In the genomic region with DNA sequence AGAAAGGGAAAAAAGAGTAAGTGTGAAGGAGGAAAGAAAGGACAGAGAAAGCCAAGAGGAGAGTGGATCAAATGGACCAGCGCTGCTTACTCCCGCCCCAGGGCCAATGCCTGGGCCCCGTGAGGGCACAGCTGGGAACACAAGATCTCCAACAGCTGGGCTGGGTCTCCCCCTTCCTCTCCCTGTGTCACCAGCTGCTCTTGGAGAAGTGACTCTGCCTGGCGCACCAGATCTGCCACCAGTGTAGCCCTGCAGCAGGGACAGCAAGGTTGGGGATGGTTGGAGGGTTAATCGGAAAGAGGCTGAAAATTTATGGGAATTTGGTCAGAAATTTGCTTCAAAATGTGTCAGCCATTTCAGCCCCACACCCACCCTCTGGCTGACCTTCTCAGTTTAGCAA, we compare ENCODE assay signal across 21 cellular contexts. TPM values are rescaled to one million over a fixed set of nuclear protein-coding genes. Genes with fewer than 3 reads are reported as not detected.
DNase-seq lines count a peak whose midpoint lies in the region; ATAC-seq and TF ChIP-seq lines count a peak whose summit lies in the region.
"Had no signal": no experiment of that assay in that cellular context is flagged by ENCODE, and none has a peak within 500 bp of the region (broad histone marks: within the 10 kb centered on the region; RNA-seq: fewer than 3 reads in every experiment).

No MANE protein-coding gene starts in this region.

- TF ChIP-seq EP300 in SK-N-SH (IDR thresholded peaks at IDR 0.05; ENCODE audit: borderline replicate concordance in 1 of 2, low read depth in 1 of 2, low read length in 1 of 2) = no peak

- peak; percentile 36 for DNase-seq in SK-N-SH
- no peak for DNase-seq in RWPE1 (ENCODE audit: low spot score)
- DNase-seq in head of caudate nucleus = peak in 24 of 42 donors; percentile 17 to 78 (median 50)
- DNase-seq in stimulated activated effector memory CD8-positive, alpha-beta T cell treated with anti-CD3 and anti-CD28 coated beads, Interleukin-12 subunit alpha, Interleukin-12 subunit beta, amount 100 ng/mL, for 72 hours (ENCODE audit: low spot score in 2 of 2) = peak in 1 of 2 donors; percentile 45
- DNase-seq in body of pancreas = no peak
- no peak for DNase-seq in SKM-1 (lab: John Stamatoyannopoulos, UW; ENCODE audit: unreplicated experiment)
- DNase-seq: activated CD4-positive, alpha-beta T cell treated with anti-CD3 and anti-CD28 coated beads for 36 hours; activated gamma-delta T cell; activated T-cell treated with anti-CD3 and anti-CD28 coated beads for 4 hours; CD8-positive, alpha-beta T cell; DMS153; effector memory CD8-positive, alpha-beta T cell; heart right ventricle; kidney glomerular epithelial cell; NCI-H1694 treated with DMSO at 0.1 percent for 48 hours; NCI-H748 treated with DMSO at 0.1 percent for 48 hours; stimulated activated naive CD4-positive, alpha-beta T cell treated with Interleukin-2 at 50 U/mL for 16 hours; testis had no signal

- CTCF ChIA-PET in SK-N-SH (lab: Yijun Ruan, JAX) = no interaction called here
- CTCF ChIA-PET in RWPE1 (lab: Yijun Ruan, JAX) = interaction anchor here (1.5 kb wide), 1 partner anchor 198 kb away, joined by 9 read pairs; no protein-coding TSS in a partner anchor

- H3K4me3 ChIP-seq in SK-N-SH (ENCODE audit: low read depth in 2 of 2, low read length in 1 of 2) (no peak overlapping the region), body of pancreas (no peak overlapping the region)
- H3K4me3 ChIP-seq: heart right ventricle, testis had no signal

- intact Hi-C loops in head of caudate nucleus (cut with DNase I) = no loop called here
- intact Hi-C loops in body of pancreas (cut with DNase I) = no loop called here

- peaks cover 93% of the 10 kb centered on the region for H3K36me3 Mint-ChIP-seq in stimulated activated effector memory CD8-positive, alpha-beta T cell treated with anti-CD3 and anti-CD28 coated beads, Interleukin-12 subunit alpha, Interleukin-12 subunit beta, amount 100 ng/mL, for 72 hours

- H3K4me1 Mint-ChIP-seq in stimulated activated effector memory CD8-positive, alpha-beta T cell treated with anti-CD3 and anti-CD28 coated beads, Interleukin-12 subunit alpha, Interleukin-12 subunit beta, amount 100 ng/mL, for 72 hours = no peaks in the 10 kb centered on the region
- H3K4me1 Mint-ChIP-seq: activated CD4-positive, alpha-beta T cell treated with anti-CD3 and anti-CD28 coated beads for 36 hours had no signal

- H3K9me2 ChIP-seq in SK-N-SH = no peaks in the 10 kb centered on the region

- H3K79me2 ChIP-seq in SK-N-SH (ENCODE audit: insufficient read depth) = no peaks in the 10 kb centered on the region

- peak overlapping the region; percentile 35 for H3K27ac Mint-ChIP-seq in stimulated activated effector memory CD8-positive, alpha-beta T cell treated with anti-CD3 and anti-CD28 coated beads, Interleukin-12 subunit alpha, Interleukin-12 subunit beta, amount 100 ng/mL, for 72 hours
- H3K27ac Mint-ChIP-seq: activated CD4-positive, alpha-beta T cell treated with anti-CD3 and anti-CD28 coated beads for 36 hours; CD8-positive, alpha-beta T cell; effector memory CD8-positive, alpha-beta T cell; progenitor cell of endocrine pancreas had no signal

- TF ChIP-seq RAD21 in SK-N-SH (IDR thresholded peaks at IDR 0.05; ENCODE audit: low read length) = no peak

- no peaks in the 10 kb centered on the region for H4K20me1 ChIP-seq in SK-N-SH (ENCODE audit: insufficient read depth)

- TF ChIP-seq POLR2A in body of pancreas (IDR thresholded peaks at IDR 0.05) = no peak

- H3K27ac ChIP-seq in SK-N-SH (ENCODE audit: low read depth in 2 of 2, low read length in 1 of 2) (no peak overlapping the region; a peak in 1 of 4 replicates), RWPE1 (peak overlapping the region; percentile 7), body of pancreas (no peak overlapping the region)
- H3K27ac ChIP-seq: heart right ventricle, testis had no signal

- peaks cover 7% of the 10 kb centered on the region for H3F3A ChIP-seq in SK-N-SH (replicated peaks; ENCODE audit: insufficient read depth)

- WGBS in SK-N-SH (ENCODE audit: low lambda C conversion rate) = 90% methylated on average over 3 of the region's 5 CpGs
- 96 to 98% methylated on average over 5 of the region's 5 CpGs for WGBS in body of pancreas, 2 donors

- no peaks in the 10 kb centered on the region for H3K27me3 ChIP-seq in SK-N-SH (ENCODE audit: insufficient read depth)
- H3K27me3 ChIP-seq in body of pancreas = no peaks in the 10 kb centered on the region
- H3K27me3 ChIP-seq: heart right ventricle, testis had no signal

- ATAC-seq in SK-N-SH treated with all-trans-retinoic acid at 6 μM for 48 hours = no peak
- no peak for ATAC-seq in stimulated activated effector memory CD8-positive, alpha-beta T cell treated with anti-CD3 and anti-CD28 coated beads, Interleukin-12 subunit alpha, Interleukin-12 subunit beta, amount 100 ng/mL, for 72 hours
- ATAC-seq in body of pancreas = no peak
- ATAC-seq in GM18520 (IDR thresholded peaks at IDR 0.05; ENCODE audit: unreplicated experiment) = no peak
- ATAC-seq: activated CD4-positive, alpha-beta T cell treated with anti-CD3 and anti-CD28 coated beads for 36 hours; CD8-positive, alpha-beta T cell; effector memory CD8-positive, alpha-beta T cell had no signal

- H3K4me3 Mint-ChIP-seq in stimulated activated effector memory CD8-positive, alpha-beta T cell treated with anti-CD3 and anti-CD28 coated beads, Interleukin-12 subunit alpha, Interleukin-12 subunit beta, amount 100 ng/mL, for 72 hours = no peak overlapping the region
- H3K4me3 Mint-ChIP-seq: activated CD4-positive, alpha-beta T cell treated with anti-CD3 and anti-CD28 coated beads for 36 hours; CD8-positive, alpha-beta T cell; effector memory CD8-positive, alpha-beta T cell had no signal

- H3K36me3 ChIP-seq in SK-N-SH (replicated peaks in 1 of 2; ENCODE audit: control insufficient read depth in 1 of 2, insufficient read depth in 2 of 2, low read length in 1 of 2) (peaks cover 45 to 90% of the 10 kb centered on the region in 2 experiments), body of pancreas (replicated peaks in 1 of 2; ENCODE audit: insufficient read depth in 1 of 2, low read depth in 2 of 2) (peaks cover 13 to 46% of the 10 kb centered on the region in 2 donors)

- H3K9me3 Mint-ChIP-seq in stimulated activated effector memory CD8-positive, alpha-beta T cell treated with anti-CD3 and anti-CD28 coated beads, Interleukin-12 subunit alpha, Interleukin-12 subunit beta, amount 100 ng/mL, for 72 hours = no peaks in the 10 kb centered on the region
- H3K9me3 Mint-ChIP-seq: CD8-positive, alpha-beta T cell; effector memory CD8-positive, alpha-beta T cell had no signal

- H3K9me3 ChIP-seq in SK-N-SH (no peaks in the 10 kb centered on the region), body of pancreas (no peaks in the 10 kb centered on the region)
- H3K9me3 ChIP-seq: heart right ventricle, testis had no signal

- TF ChIP-seq CTCF in SK-N-SH (IDR thresholded peaks at IDR 0.05) = no peak
- TF ChIP-seq CTCF in RWPE1 (conservative IDR thresholded peaks at IDR 0.05; ENCODE audit: low read depth) = no peak
- TF ChIP-seq CTCF in body of pancreas (IDR thresholded peaks at IDR 0.05) = no peak

- POLR2A ChIA-PET in SK-N-SH (lab: Yijun Ruan, JAX) = no interaction called here
- POLR2A ChIA-PET in RWPE1 (lab: Yijun Ruan, JAX; ENCODE audit: low non-redundant PET) = no interaction called here

- H3K4me1 ChIP-seq in SK-N-SH (ENCODE audit: control insufficient read depth in 1 of 2, insufficient read depth in 2 of 2, low read depth in 1 of 2, low read length in 1 of 2) (peaks cover 0 to 7% of the 10 kb centered on the region in 2 experiments; a peak in 1 of 4 replicates), body of pancreas (no peaks in the 10 kb centered on the region)
- H3K4me1 ChIP-seq: heart right ventricle had no signal

- no peak overlapping the region for H3K4me2 ChIP-seq in SK-N-SH

- H2AFZ ChIP-seq in SK-N-SH (ENCODE audit: low read depth) = no peak overlapping the region

- H3K9ac ChIP-seq in SK-N-SH = no peak overlapping the region

TF ChIP-seq in SK-N-SH, 30 proteins besides CTCF, POLR2A, EP300 and RAD21 (continues in another document):
- no peak for TF ChIP-seq FOXJ3 (CRISPR knock-in tag; IDR thresholded peaks at IDR 0.05)
- TF ChIP-seq NRF1 (IDR thresholded peaks at IDR 0.05; ENCODE audit: low read depth, low read length) = no peak

TF ChIP-seq in SK-N-SH treated with all-trans-retinoic acid at 6 μM for 48 hours, 23 proteins besides CTCF, POLR2A, EP300 and RAD21 (continues in another document):
- TF ChIP-seq RARB (CRISPR knock-in tag; IDR thresholded peaks at IDR 0.05) = no peak
- no peak for TF ChIP-seq ZNF8 (CRISPR knock-in tag; IDR thresholded peaks at IDR 0.05)
- TF ChIP-seq ISL1 (CRISPR knock-in tag; IDR thresholded peaks at IDR 0.05) = no peak
- TF ChIP-seq SNAI2 (CRISPR knock-in tag; IDR thresholded peaks at IDR 0.05) = no peak
- TF ChIP-seq PPARA (CRISPR knock-in tag; IDR thresholded peaks at IDR 0.05; ENCODE audit: borderline replicate concordance) = no peak
- TF ChIP-seq ZC3H10 (CRISPR knock-in tag; IDR thresholded peaks at IDR 0.05) = no peak
- no peak for TF ChIP-seq ZNF565 (CRISPR knock-in tag; conservative IDR thresholded peaks at IDR 0.05; ENCODE audit: low read depth)
- TF ChIP-seq, protein P1, sequence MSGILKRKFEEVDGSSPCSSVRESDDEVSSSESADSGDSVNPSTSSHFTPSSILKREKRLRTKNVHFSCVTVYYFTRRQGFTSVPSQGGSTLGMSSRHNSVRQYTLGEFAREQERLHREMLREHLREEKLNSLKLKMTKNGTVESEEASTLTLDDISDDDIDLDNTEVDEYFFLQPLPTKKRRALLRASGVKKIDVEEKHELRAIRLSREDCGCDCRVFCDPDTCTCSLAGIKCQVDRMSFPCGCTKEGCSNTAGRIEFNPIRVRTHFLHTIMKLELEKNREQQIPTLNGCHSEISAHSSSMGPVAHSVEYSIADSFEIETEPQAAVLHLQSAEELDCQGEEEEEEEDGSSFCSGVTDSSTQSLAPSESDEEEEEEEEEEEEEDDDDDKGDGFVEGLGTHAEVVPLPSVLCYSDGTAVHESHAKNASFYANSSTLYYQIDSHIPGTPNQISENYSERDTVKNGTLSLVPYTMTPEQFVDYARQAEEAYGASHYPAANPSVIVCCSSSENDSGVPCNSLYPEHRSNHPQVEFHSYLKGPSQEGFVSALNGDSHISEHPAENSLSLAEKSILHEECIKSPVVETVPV (CRISPR knock-in tag; IDR thresholded peaks at IDR 0.05) = no peak
- TF ChIP-seq ZFP3 (CRISPR knock-in tag; IDR thresholded peaks at IDR 0.05) = no peak
- no peak for TF ChIP-seq OSR1 (CRISPR knock-in tag; IDR thresholded peaks at IDR 0.05)

RNA-seq across cellular contexts. Expression of a gene that starts 8.4 kb away (rescaled TPM):
- polyA plus RNA-seq in SK-N-SH (2012; rRNA removed) = 6.2 and 9.7 TPM in 2 replicates
- 2.9 and 4.2 TPM in 2 replicates for polyA plus RNA-seq in SK-N-SH (2012; cell fraction: cytosol; rRNA removed)
- polyA plus RNA-seq in SK-N-SH (2012; cell fraction: nucleus; rRNA removed) = 16.4 and 18.2 TPM in 2 replicates
- 10 to 100 TPM in 1 of 2 donors, 1 to 10 TPM in 1; 9.9 to 19.1 TPM for total RNA-seq in body of pancreas

Comparison
In these comparisons a context has a peak if more than half of its experiments do, and no peak if none do; other contexts are left out.
1. DNase-seq: peak in SK-N-SH (single experiment) and head of caudate nucleus (24 of 42); none in RWPE1 (single experiment), body of pancreas (0 of 4) and SKM-1 (single experiment).